In genomic region chr5:57439601-57440000, GRCh38 we compare ENCODE assay signal across 18 cellular contexts. TPM values are rescaled to one million over a fixed set of nuclear protein-coding genes. Genes with fewer than 3 reads are reported as not detected.
DNase-seq lines count a peak whose midpoint lies in the region; ATAC-seq and TF ChIP-seq lines count a peak whose summit lies in the region.
"Had no signal": no experiment of that assay in that cellular context is flagged by ENCODE, and none has a peak within 500 bp of the region (broad histone marks: within the 10 kb centered on the region; RNA-seq: fewer than 3 reads in every experiment).

No MANE protein-coding gene starts in this region.

- no peak overlapping the region for H2BK120ac ChIP-seq in neuronal stem cell (ENCODE audit: low read depth, low read length)

- no peak overlapping the region for H4K8ac ChIP-seq in neuronal stem cell (ENCODE audit: low read depth, low read length)

- H2AK5ac ChIP-seq in neuronal stem cell (ENCODE audit: low read depth, low read length): no peak overlapping the region

- peaks cover 11% of the 10 kb centered on the region; the same call in 1 of the 2 replicates for H3K4me1 ChIP-seq in Panc1 (ENCODE audit: control insufficient read depth, insufficient read depth, low read length)
- H3K4me1 ChIP-seq in esophagus muscularis mucosa: peaks cover 0 to 4% (median 0%) of the 10 kb centered on the region in 4 donors
- no peaks in the 10 kb centered on the region for H3K4me1 ChIP-seq in neuronal stem cell (ENCODE audit: control insufficient read depth in 2 of 2, insufficient read depth in 1 of 2, low read depth in 1 of 2, low read length in 2 of 2)

- no peaks in the 10 kb centered on the region for H3K79me1 ChIP-seq in neuronal stem cell (ENCODE audit: low read depth, low read length)

- POLR2A ChIA-PET in Panc1 (lab: Charles Lee): no interaction called here

- H3K36me3 Mint-ChIP-seq in Calu3 (ENCODE audit: insufficient read depth, unreplicated experiment) (peaks cover 12% of the 10 kb centered on the region), osteocyte (ENCODE audit: unreplicated experiment) (no peaks in the 10 kb centered on the region)
- H3K36me3 Mint-ChIP-seq: CD4-positive, CD25-positive, alpha-beta regulatory T cell had no signal

- no peak overlapping the region for H2BK15ac ChIP-seq in neuronal stem cell (ENCODE audit: low read length)

- H3K4me3 ChIP-seq in Panc1 (ENCODE audit: low read depth in 2 of 2, low read length in 2 of 2): no peak overlapping the region
- H3K4me3 ChIP-seq in esophagus muscularis mucosa: no peak overlapping the region
- H3K4me3 ChIP-seq in neuronal stem cell (ENCODE audit: low read length in 2 of 2): no peak overlapping the region

- H3K9ac ChIP-seq in neuronal stem cell (ENCODE audit: low read depth, low read length, poor library complexity): no peak overlapping the region

- TF ChIP-seq CTCF in Calu3 (IDR thresholded peaks at IDR 0.05; ENCODE audit: unreplicated experiment): no peak
- TF ChIP-seq CTCF in Panc1 (IDR thresholded peaks at IDR 0.05): no peak
- no peak for TF ChIP-seq CTCF in esophagus muscularis mucosa (IDR thresholded peaks at IDR 0.05)
- no peak for TF ChIP-seq CTCF in osteocyte (IDR thresholded peaks at IDR 0.05)

- TF ChIP-seq EP300 in esophagus muscularis mucosa (IDR thresholded peaks at IDR 0.05): no peak

- in situ Hi-C loops in Panc1 (cut with HindIII; ENCODE audit: low pct_unique_long_range_greater_than_20kb, low sequenced_read_pairs): no loop called here

- H3K9me3 Mint-ChIP-seq in Calu3 (ENCODE audit: low read depth, unreplicated experiment): peaks cover 4% of the 10 kb centered on the region
- H3K9me3 Mint-ChIP-seq in osteocyte (ENCODE audit: unreplicated experiment): no peaks in the 10 kb centered on the region
- H3K9me3 Mint-ChIP-seq: H9 had no signal

- H3K18ac ChIP-seq in neuronal stem cell (ENCODE audit: low read length): no peak overlapping the region

- H3K23ac ChIP-seq in neuronal stem cell (ENCODE audit: low read depth, low read length, poor library complexity): no peak overlapping the region

- no peak overlapping the region for H2BK5ac ChIP-seq in neuronal stem cell (ENCODE audit: low read length)

- no peak overlapping the region for H3K4me2 ChIP-seq in neuronal stem cell (ENCODE audit: insufficient read depth, low read length, poor library complexity, severe bottlenecking)

- ATAC-seq in Panc1: no peak
- ATAC-seq: HepG2 had no signal

- no peaks in the 10 kb centered on the region for H3K27me3 ChIP-seq in Panc1 (ENCODE audit: control insufficient read depth, insufficient read depth, low read length)
- no peaks in the 10 kb centered on the region for H3K27me3 ChIP-seq in esophagus muscularis mucosa
- peaks cover 0 to 4% (median 0%) of the 10 kb centered on the region in 3 experiments for H3K27me3 ChIP-seq in neuronal stem cell (ENCODE audit: control insufficient read depth in 3 of 3, insufficient read depth in 3 of 3, low read depth in 1 of 3, low read length in 3 of 3)
- H3K27me3 ChIP-seq: BE2C had no signal

- intact Hi-C loops in Calu3 (cut with micrococcal nuclease; ENCODE audit: unreplicated experiment) (loop anchor here (5.0 to 10.0 kb wide), 3 partner anchors 253 to 445 kb away; no protein-coding TSS in a partner anchor), Panc1 (cut with micrococcal nuclease; ENCODE audit: unreplicated experiment) (loop anchor here (5.0 kb wide), 1 partner anchor 142 kb away; no protein-coding TSS in a partner anchor), esophagus muscularis mucosa (cut with DNase I) (no loop called here)

- H3K27ac ChIP-seq in Panc1 (ENCODE audit: low read length) (peak overlapping the region; percentile 62; the same call in 1 of the 2 replicates), esophagus muscularis mucosa (replicated peaks in 1 of 4) (no peak overlapping the region), neuronal stem cell (replicated peaks; ENCODE audit: low read length) (no peak overlapping the region)

- H3K4ac ChIP-seq in neuronal stem cell (ENCODE audit: low read length): no peak overlapping the region

- H3K27me3 Mint-ChIP-seq in Calu3 (ENCODE audit: unreplicated experiment) (no peaks in the 10 kb centered on the region), osteocyte (ENCODE audit: unreplicated experiment) (no peaks in the 10 kb centered on the region)

- no TSS peak for BruUV-seq in Calu3 (replicated peaks; lab: Mats Ljungman, UMichigan)
- BruUV-seq in Panc1 (replicated peaks; lab: Mats Ljungman, UMichigan): no TSS peak

- H4K91ac ChIP-seq in neuronal stem cell (ENCODE audit: low read depth, low read length, poor library complexity): no peak overlapping the region

- CTCF ChIA-PET in Calu3 (lab: Charles Lee) (no interaction called here), Panc1 (lab: Charles Lee) (no interaction called here)

- TF ChIP-seq POLR2A in esophagus muscularis mucosa (IDR thresholded peaks at IDR 0.05; ENCODE audit: low read depth) (no peak), erythroblast (IDR thresholded peaks at IDR 0.05; ENCODE audit: low read length) (no peak)

- H3K36me3 ChIP-seq in Panc1 (ENCODE audit: control insufficient read depth, insufficient read depth, low read length): no peaks in the 10 kb centered on the region
- H3K36me3 ChIP-seq in esophagus muscularis mucosa: no peaks in the 10 kb centered on the region
- H3K36me3 ChIP-seq in neuronal stem cell (replicated peaks in 1 of 2; ENCODE audit: control insufficient read depth in 2 of 2, insufficient read depth in 2 of 2, low read length in 2 of 2): no peaks in the 10 kb centered on the region
- H3K36me3 ChIP-seq: BE2C had no signal

- 91% methylated on average over 2 of the region's 2 CpGs for WGBS in esophagus muscularis mucosa
- no CpG with 5 or more reads among the region's 2 CpGs for WGBS in neuronal stem cell (ENCODE audit: extremely low coverage in 2 of 2, insufficient read length in 2 of 2, insufficient replicate concordance in 1 of 2), 2 donors

- H3K9me3 ChIP-seq in Panc1 (ENCODE audit: control insufficient read depth, insufficient read depth, low read depth, low read length) (peaks cover 3% of the 10 kb centered on the region; the same call in 1 of the 2 replicates), esophagus muscularis mucosa (no peaks in the 10 kb centered on the region), neuronal stem cell (replicated peaks in 1 of 2; ENCODE audit: control insufficient read depth in 2 of 2, insufficient read depth in 1 of 2, low read depth in 1 of 2, low read length in 2 of 2) (no peaks in the 10 kb centered on the region)
- H3K9me3 ChIP-seq: BE2C had no signal

- H3K14ac ChIP-seq in neuronal stem cell (ENCODE audit: low read length): no peak overlapping the region

- H3K4me3 Mint-ChIP-seq in Calu3 (ENCODE audit: low read depth, unreplicated experiment): no peak overlapping the region
- H3K4me3 Mint-ChIP-seq in osteocyte (ENCODE audit: unreplicated experiment): no peak overlapping the region
- H3K4me3 Mint-ChIP-seq: CD4-positive, CD25-positive, alpha-beta regulatory T cell; H9 had no signal

- no peak overlapping the region for H2AFZ ChIP-seq in neuronal stem cell (ENCODE audit: low read length)

- H2BK12ac ChIP-seq in neuronal stem cell (ENCODE audit: low read length): no peak overlapping the region

- DNase-seq in Calu3 (no peak), Panc1 (ENCODE audit: low read depth, low spot score) (no peak), esophagus muscularis mucosa (ENCODE audit: extremely low spot score) (peak; percentile 8), osteocyte (ENCODE audit: extremely low spot score, unreplicated experiment) (no peak), AG20443 (ENCODE audit: low spot score) (no peak), neuronal stem cell (ENCODE audit: low spot score) (no peak), erythroblast (lab: John Stamatoyannopoulos, UW) (no peak)
- DNase-seq: BE2C; C1 segment of cervical spinal cord; Caco-2; CD4-positive, CD25-positive, alpha-beta regulatory T cell; DMS153; DMS79; GDM1; H9; KG1 had no signal

- H3K27ac Mint-ChIP-seq in Calu3 (ENCODE audit: unreplicated experiment): peak overlapping the region; percentile 72
- H3K27ac Mint-ChIP-seq in osteocyte (ENCODE audit: unreplicated experiment): peak overlapping the region; percentile 43
- H3K27ac Mint-ChIP-seq: CD4-positive, CD25-positive, alpha-beta regulatory T cell; H9 had no signal

- H3K4me1 Mint-ChIP-seq in Calu3 (ENCODE audit: low read depth, unreplicated experiment) (peaks cover 70% of the 10 kb centered on the region), osteocyte (ENCODE audit: unreplicated experiment) (peaks cover 74% of the 10 kb centered on the region)
- H3K4me1 Mint-ChIP-seq: CD4-positive, CD25-positive, alpha-beta regulatory T cell had no signal

RNA-seq across cellular contexts. Expression of gene ACTBL2, which starts 43.0 kb away (rescaled TPM):
- total RNA-seq in Calu3 (2022): 0.42 and 0.45 TPM in 2 replicates
- total RNA-seq in Panc1 (2021; ENCODE audit: unreplicated experiment): not detected
- polyA plus RNA-seq in Panc1 (2012; ENCODE audit: insufficient read length): not detected
- not detected for total RNA-seq in esophagus muscularis mucosa
- not detected in 2 replicates for total RNA-seq in osteocyte
- polyA plus RNA-seq in neuronal stem cell (2013, experiment 1 of 2): not detected
- not detected for polyA plus RNA-seq in neuronal stem cell (2013, experiment 2 of 2)
- total RNA-seq: Caco-2; CD4-positive, CD25-positive, alpha-beta regulatory T cell; H1; H9; HepG2 had no signal
- polyA plus RNA-seq: CD4-positive, CD25-positive, alpha-beta regulatory T cell; H1; HepG2 had no signal
